26 cellular contexts compared by ENCODE assay signal in genomic region chr3:188007897-188008296, GRCh38.
DNase-seq lines count a peak whose midpoint lies in the region; ATAC-seq, FAIRE-seq and TF ChIP-seq lines count a peak whose summit lies in the region.
"Had no signal": no experiment of that assay in that cellular context is flagged by ENCODE, and none has a peak within 500 bp of the region (broad histone marks: within the 10 kb centered on the region; RNA-seq: fewer than 3 reads in every experiment).

No MANE protein-coding gene starts in this region.

- no peak for TF ChIP-seq EP300 in H1 (IDR thresholded peaks at IDR 0.05; ENCODE audit: borderline replicate concordance in 1 of 2, low read depth in 2 of 2, low read length in 2 of 2)

- H3K4me1 Mint-ChIP-seq in activated CD4-positive, alpha-beta T cell treated with anti-CD3 and anti-CD28 coated beads, Interleukin-2, amount 10 ng/mL, durations not matched to agents 24 days and 14 days = peaks cover 29% of the 10 kb centered on the region

- H2AK5ac ChIP-seq in H1 (ENCODE audit: low read depth, low read length) = 0 out of 2 replicates have a peak overlapping the region, but pooled peaks have one; percentile 42

- 90% methylated on average over 6 of the region's 6 CpGs; no CpG with 5 or more reads in 1 of the 2 experiments for WGBS in H1 (ENCODE audit: extremely low coverage in 1 of 2, insufficient coverage in 1 of 2, insufficient read length in 1 of 2, insufficient replicate concordance in 2 of 2, low coverage in 1 of 2, low lambda C conversion rate in 2 of 2, missing lambda C conversion rate in 1 of 2), 2 experiments
- WGBS in small intestine, 3 donors = 93 to 94% (median 93%) methylated on average over 6 of the region's 6 CpGs

- H4K20me1 ChIP-seq in H1 (replicated peaks in 1 of 2; ENCODE audit: control insufficient read depth in 1 of 2, insufficient read depth in 2 of 2, low read length in 2 of 2) = no peaks in the 10 kb centered on the region

- H3K4me3 ChIP-seq in H1 (ENCODE audit: extremely low read depth in 1 of 4, insufficient read depth in 2 of 4, low read depth in 3 of 4, low read length in 4 of 4) (no peak overlapping the region), upper lobe of right lung (no peak overlapping the region), small intestine (ENCODE audit: low read depth in 1 of 2, low read length in 2 of 2) (no peak overlapping the region)
- H3K4me3 ChIP-seq: coronary artery, hepatocyte, ovary had no signal

- no peak overlapping the region for H2BK15ac ChIP-seq in H1 (ENCODE audit: low read length)

- H3K27ac ChIP-seq in H1 (ENCODE audit: low read depth, low read length) (no peak overlapping the region), upper lobe of right lung (no peak overlapping the region), small intestine (ENCODE audit: low read depth in 1 of 2, low read length in 1 of 2) (no peak overlapping the region)
- H3K27ac ChIP-seq: 22Rv1, coronary artery, foreskin keratinocyte, hepatocyte, ovary had no signal

- no peak overlapping the region for H3K27ac Mint-ChIP-seq in activated CD4-positive, alpha-beta T cell treated with anti-CD3 and anti-CD28 coated beads, Interleukin-2, amount 10 ng/mL, durations not matched to agents 24 days and 14 days
- H3K27ac Mint-ChIP-seq: CD8-positive, alpha-beta memory T cell had no signal

- TF ChIP-seq POLR2A in H1 (IDR thresholded peaks at IDR 0.05; ENCODE audit: control extremely low read depth in 1 of 2, low read depth in 2 of 2, low read length in 2 of 2) = no peak

- TF ChIP-seq CTCF in H1 (IDR thresholded peaks at IDR 0.05; ENCODE audit: control extremely low read depth in 1 of 3, insufficient read depth in 1 of 3, low read depth in 1 of 3, low read length in 3 of 3) (no peak), upper lobe of right lung (IDR thresholded peaks at IDR 0.05) (no peak)

- H4K5ac ChIP-seq in H1 (ENCODE audit: insufficient read length, low read depth, low read length) = no peak overlapping the region

- no peaks in the 10 kb centered on the region for H3K79me2 ChIP-seq in H1 (ENCODE audit: control insufficient read depth in 1 of 2, insufficient read depth in 2 of 2, low read length in 2 of 2)
- H3K79me2 ChIP-seq: hepatocyte had no signal

- no peaks in the 10 kb centered on the region; a peak in 1 of 8 replicates for H3K36me3 ChIP-seq in H1 (ENCODE audit: control insufficient read depth in 2 of 4, insufficient read depth in 4 of 4, low read length in 3 of 4)
- H3K36me3 ChIP-seq in upper lobe of right lung = no peaks in the 10 kb centered on the region
- peaks cover 0 to 1% of the 10 kb centered on the region in 2 donors for H3K36me3 ChIP-seq in small intestine (ENCODE audit: control insufficient read depth in 2 of 2, insufficient read depth in 2 of 2, low read length in 2 of 2)
- H3K36me3 ChIP-seq: ovary had no signal

- H3K4me1 ChIP-seq in H1 (replicated peaks in 1 of 4; ENCODE audit: control insufficient read depth in 3 of 4, insufficient read depth in 4 of 4, low read length in 3 of 4) = peaks cover 0 to 11% (median 2%) of the 10 kb centered on the region in 4 experiments; a peak in 4 of 7 replicates
- H3K4me1 ChIP-seq in upper lobe of right lung = no peaks in the 10 kb centered on the region
- H3K4me1 ChIP-seq in small intestine (ENCODE audit: control insufficient read depth in 2 of 2, insufficient read depth in 1 of 2, low read depth in 1 of 2, low read length in 1 of 2) = peaks cover 0 to 2% of the 10 kb centered on the region in 2 donors
- H3K4me1 ChIP-seq: foreskin keratinocyte had no signal

- H3K27me3 Mint-ChIP-seq in activated CD4-positive, alpha-beta T cell treated with anti-CD3 and anti-CD28 coated beads, Interleukin-2, amount 10 ng/mL, durations not matched to agents 24 days and 14 days = peaks cover 2% of the 10 kb centered on the region
- H3K27me3 Mint-ChIP-seq: CD8-positive, alpha-beta memory T cell had no signal

- no peaks in the 10 kb centered on the region for H3K79me1 ChIP-seq in H1 (ENCODE audit: low read depth, low read length)

- H3K27me3 ChIP-seq in H1 (replicated peaks in 1 of 4; ENCODE audit: control insufficient read depth in 3 of 4, extremely low read depth in 1 of 4, insufficient read depth in 3 of 4, low read length in 3 of 4) (no peaks in the 10 kb centered on the region), upper lobe of right lung (no peaks in the 10 kb centered on the region), small intestine (ENCODE audit: control insufficient read depth in 2 of 2, insufficient read depth in 2 of 2, low read length in 2 of 2) (no peaks in the 10 kb centered on the region)
- H3K27me3 ChIP-seq: foreskin keratinocyte, hepatocyte, ovary had no signal

- no peak overlapping the region for H3K14ac ChIP-seq in H1 (ENCODE audit: insufficient read length)

- H3K36me3 Mint-ChIP-seq in activated CD4-positive, alpha-beta T cell treated with anti-CD3 and anti-CD28 coated beads, Interleukin-2, amount 10 ng/mL, durations not matched to agents 24 days and 14 days (ENCODE audit: low read depth) = peaks cover 3% of the 10 kb centered on the region

- H3K4me2 ChIP-seq in H1 (ENCODE audit: insufficient read depth in 1 of 2, low read depth in 2 of 2, low read length in 2 of 2) = no peak overlapping the region
- H3K4me2 ChIP-seq: hepatocyte had no signal

- ATAC-seq in upper lobe of right lung = peak; percentile 87
- ATAC-seq: left lobe of liver had no signal

- H2BK20ac ChIP-seq in H1 (ENCODE audit: low read length) = no peak overlapping the region

- peak; percentile 47 for DNase-seq in activated CD4-positive, alpha-beta T cell treated with anti-CD3 and anti-CD28 coated beads, Interleukin-2, amount 10 ng/mL, durations not matched to agents 24 days and 14 days
- no peak for DNase-seq in activated CD4-positive, alpha-beta T cell treated with anti-CD3 and anti-CD28 coated beads for 48 hours
- DNase-seq in NOMO-1 (lab: John Stamatoyannopoulos, UW; ENCODE audit: unreplicated experiment in 2 of 2) = peak; percentile 92 to 93
- no peak for DNase-seq in H1 (ENCODE audit: low read depth in 1 of 2, low spot score in 2 of 2)
- peak; percentile 74 for DNase-seq in upper lobe of right lung
- DNase-seq in small intestine = no peak
- DNase-seq in SK-N-DZ (ENCODE audit: low spot score) = no peak
- DNase-seq in superior temporal gyrus (ENCODE audit: extremely low spot score) = no peak
- DNase-seq: activated CD8-positive, alpha-beta memory T cell treated with anti-CD3 and anti-CD28 coated beads for 24 hours; activated T-cell treated with anti-CD3 and anti-CD28 coated beads, Interleukin-2, amount 50 U/mL, for 1 hour; CD8-positive, alpha-beta memory T cell; DMS153; NCI-H1694 treated with DMSO at 0.1 percent for 48 hours; NCI-H526 treated with DMSO at 0.1 percent for 48 hours; OCI-M1; ovary; right cardiac atrium; stimulated activated naive CD4-positive, alpha-beta T cell treated with Interleukin-2 at 50 U/mL for 16 hours; T-helper 1 cell had no signal

- POLR2A ChIA-PET in H1 (lab: Charles Lee; ENCODE audit: partially characterized antibody) = no interaction called here

- no peak overlapping the region for H2BK5ac ChIP-seq in H1 (ENCODE audit: low read depth, low read length)

- H3K18ac ChIP-seq in H1 (ENCODE audit: extremely low read depth, low read length) = no peak overlapping the region

- H3K4ac ChIP-seq in H1 (replicated peaks; ENCODE audit: insufficient read length, low read depth, low read length) = no peak overlapping the region

- H3K23ac ChIP-seq in H1 (ENCODE audit: insufficient read length) = no peak overlapping the region

- H3K9me3 Mint-ChIP-seq in activated CD4-positive, alpha-beta T cell treated with anti-CD3 and anti-CD28 coated beads, Interleukin-2, amount 10 ng/mL, durations not matched to agents 24 days and 14 days = peaks cover 15% of the 10 kb centered on the region

- FAIRE-seq in H1 (lab: Jason Lieb, UNC) = no peak
- no peak for FAIRE-seq in small intestine (lab: Jason Lieb, UNC)
- FAIRE-seq: G401.6 had no signal

- H3K23me2 ChIP-seq in H1 (ENCODE audit: low read depth, low read length) = no peaks in the 10 kb centered on the region

- no peak overlapping the region for H3K4me3 Mint-ChIP-seq in activated CD4-positive, alpha-beta T cell treated with anti-CD3 and anti-CD28 coated beads, Interleukin-2, amount 10 ng/mL, durations not matched to agents 24 days and 14 days
- H3K4me3 Mint-ChIP-seq: CD8-positive, alpha-beta memory T cell; nephron had no signal

- H2BK120ac ChIP-seq in H1 (replicated peaks; ENCODE audit: low read depth, low read length) = no peak overlapping the region

- CTCF ChIA-PET in H1 (lab: Charles Lee; ENCODE audit: partially characterized antibody) = no interaction called here

- H2AFZ ChIP-seq in H1 (ENCODE audit: low read length) = peak overlapping the region; percentile 7; the same call in 1 of the 2 replicates
- H2AFZ ChIP-seq: hepatocyte had no signal

- H3K9ac ChIP-seq in H1 (replicated peaks in 1 of 4; ENCODE audit: extremely low read depth in 1 of 4, low read depth in 3 of 4, low read length in 3 of 4) = no peak overlapping the region

- H3K56ac ChIP-seq in H1 (replicated peaks; ENCODE audit: insufficient read length, low read depth, low read length) = no peak overlapping the region

- H3K9me3 ChIP-seq in H1 (ENCODE audit: insufficient read depth in 2 of 2, low read depth in 1 of 2, low read length in 1 of 2) (peaks cover 0 to 4% of the 10 kb centered on the region in 2 experiments; a peak in 1 of 4 replicates), upper lobe of right lung (no peaks in the 10 kb centered on the region), small intestine (ENCODE audit: control insufficient read depth, low read depth) (no peaks in the 10 kb centered on the region)
- H3K9me3 ChIP-seq: ovary had no signal

- H4K8ac ChIP-seq in H1 (ENCODE audit: extremely low read depth, insufficient read depth, low read length) = no peak overlapping the region

- no peak for TF ChIP-seq RAD21 in H1 (IDR thresholded peaks at IDR 0.05 in 1 of 2, conservative IDR thresholded peaks at IDR 0.05 in 1 of 2; ENCODE audit: low read depth in 2 of 2, low read length in 2 of 2)

- peak overlapping the region; percentile 64; the same call in 1 of the 2 replicates for H2BK12ac ChIP-seq in H1 (ENCODE audit: low read depth, low read length)

- H4K91ac ChIP-seq in H1 (replicated peaks; ENCODE audit: insufficient read length, low read length) = no peak overlapping the region

- intact Hi-C loops in activated CD4-positive, alpha-beta T cell treated with anti-CD3 and anti-CD28 coated beads, Interleukin-2, amount 10 ng/mL, durations not matched to agents 24 days and 14 days (cut with micrococcal nuclease) = no loop called here
- intact Hi-C loops in upper lobe of right lung (cut with DNase I) = no loop called here

TF ChIP-seq in H1, 55 proteins besides CTCF, POLR2A, EP300 and RAD21 (continues in another document):
- TF ChIP-seq FOSL1 (IDR thresholded peaks at IDR 0.05; ENCODE audit: insufficient read depth, low read depth, low read length) = no peak
- no peak for TF ChIP-seq KDM1A (IDR thresholded peaks at IDR 0.05; ENCODE audit: borderline replicate concordance, low read length)
- no peak for TF ChIP-seq TCF12 (IDR thresholded peaks at IDR 0.05; ENCODE audit: low read depth, low read length)
- no peak for TF ChIP-seq JUND (IDR thresholded peaks at IDR 0.05; ENCODE audit: low read length)
- TF ChIP-seq SP2 (IDR thresholded peaks at IDR 0.05; ENCODE audit: low read length) = no peak
- no peak for TF ChIP-seq ASH2L (IDR thresholded peaks at IDR 0.05; ENCODE audit: low read length)
- no peak for TF ChIP-seq SRF (IDR thresholded peaks at IDR 0.05; ENCODE audit: low read depth, low read length)

Comparison
In these comparisons a context has a peak if more than half of its experiments do, and no peak if none do; other contexts are left out.
1. DNase-seq: peak in activated CD4-positive, alpha-beta T cell treated with anti-CD3 and anti-CD28 coated beads, Interleukin-2, amount 10 ng/mL, durations not matched to agents 24 days and 14 days (single experiment), NOMO-1 (2 of 2) and upper lobe of right lung (single experiment); none in activated CD4-positive, alpha-beta T cell treated with anti-CD3 and anti-CD28 coated beads for 48 hours (single experiment), H1 (0 of 2), small intestine (single experiment), SK-N-DZ (single experiment) and superior temporal gyrus (single experiment).